7 cellular contexts compared by ENCODE assay signal in the genomic region with DNA sequence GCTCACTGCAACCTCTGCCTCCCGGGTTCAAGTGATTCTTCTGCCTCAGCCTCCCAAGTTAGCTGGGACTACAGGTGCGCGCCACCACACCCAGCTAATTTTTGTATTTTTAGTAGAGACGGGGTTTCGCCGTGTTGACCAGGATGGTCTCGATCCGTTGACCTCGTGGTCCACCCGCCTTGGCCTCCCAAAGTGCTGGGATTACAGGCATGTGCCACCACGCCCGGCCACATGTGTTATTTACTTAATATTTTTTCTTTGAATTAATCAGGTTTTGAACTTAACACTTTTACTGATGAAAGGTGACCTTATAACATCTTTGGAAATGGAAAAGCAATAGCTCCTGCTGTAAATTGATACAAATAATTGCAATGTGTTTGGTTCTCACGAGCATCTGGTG. TPM values are rescaled to one million over a fixed set of nuclear protein-coding genes. Genes with fewer than 3 reads are reported as not detected.
DNase-seq lines count a peak whose midpoint lies in the region; ATAC-seq and TF ChIP-seq lines count a peak whose summit lies in the region.
"Not testable (repeated sequence)": the region's sequence is repeated elsewhere in the genome, so short reads cannot be mapped to it uniquely, and the experiment has no call there.

No MANE protein-coding gene starts in this region.

- H3K9me3 Mint-ChIP-seq in activated T-cell treated with anti-CD3 and anti-CD28 coated beads, Interleukin-2, amount 50 U/mL, for 72 hours; immature natural killer cell; osteocyte (ENCODE audit: unreplicated experiment); stimulated activated naive B cell treated with anti-CD40 and anti-IgM and Interleukin-4, amounts not matched to agents 10 μg/mL and 1 μg/mL and 100 μg/mL, for 72 hours: not testable (repeated sequence)

- peaks cover 98% of the 10 kb centered on the region for H3K4me1 ChIP-seq in BLaER1
- H3K4me1 ChIP-seq in GM23248 (ENCODE audit: insufficient read depth): not testable (repeated sequence)
- peaks cover 65% of the 10 kb centered on the region for H3K4me1 ChIP-seq in Panc1 (ENCODE audit: control insufficient read depth, insufficient read depth, low read length)

- not testable (repeated sequence) for H3K27me3 Mint-ChIP-seq in activated T-cell treated with anti-CD3 and anti-CD28 coated beads, Interleukin-2, amount 50 U/mL, for 72 hours (ENCODE audit: low read depth); immature natural killer cell (ENCODE audit: low read depth in 3 of 3); osteocyte (ENCODE audit: unreplicated experiment); stimulated activated naive B cell treated with anti-CD40 and anti-IgM and Interleukin-4, amounts not matched to agents 10 μg/mL and 1 μg/mL and 100 μg/mL, for 72 hours

- DNase-seq in GM23248; Panc1 (ENCODE audit: low read depth, low spot score); activated T-cell treated with anti-CD3 and anti-CD28 coated beads, Interleukin-2, amount 50 U/mL, for 72 hours; immature natural killer cell; osteocyte (ENCODE audit: extremely low spot score, unreplicated experiment); stimulated activated naive B cell treated with anti-CD40 and anti-IgM and Interleukin-4, amounts not matched to agents 10 μg/mL and 1 μg/mL and 100 μg/mL, for 72 hours: not testable (repeated sequence)

- in situ Hi-C loops in GM23248 (cut with MboI); Panc1 (cut with HindIII; ENCODE audit: low pct_unique_long_range_greater_than_20kb, low sequenced_read_pairs): not testable (repeated sequence)

- peaks cover 92% of the 10 kb centered on the region for H4K20me1 ChIP-seq in BLaER1
- not testable (repeated sequence) for H4K20me1 ChIP-seq in GM23248 (ENCODE audit: insufficient read depth)

- POLR2A ChIA-PET in Panc1 (lab: Charles Lee): not testable (repeated sequence)

- CTCF ChIA-PET in Panc1 (lab: Charles Lee): not testable (repeated sequence)

- peak overlapping the region; percentile 99 for H3K4me2 ChIP-seq in BLaER1
- H3K4me2 ChIP-seq in GM23248 (ENCODE audit: unreplicated experiment): not testable (repeated sequence)

- WGBS in GM23248 (ENCODE audit: low coverage in 1 of 2, low lambda C conversion rate in 2 of 2, missing lambda C conversion rate in 2 of 2), 2 experiments: 85 to 86% methylated on average over 13 of the region's 13 CpGs

- H3K9me2 ChIP-seq in GM23248 (ENCODE audit: insufficient read depth): not testable (repeated sequence)

- H3K4me3 Mint-ChIP-seq in activated T-cell treated with anti-CD3 and anti-CD28 coated beads, Interleukin-2, amount 50 U/mL, for 72 hours; immature natural killer cell; osteocyte (ENCODE audit: unreplicated experiment); stimulated activated naive B cell treated with anti-CD40 and anti-IgM and Interleukin-4, amounts not matched to agents 10 μg/mL and 1 μg/mL and 100 μg/mL, for 72 hours: not testable (repeated sequence)

- H3K27ac Mint-ChIP-seq in activated T-cell treated with anti-CD3 and anti-CD28 coated beads, Interleukin-2, amount 50 U/mL, for 72 hours: peak overlapping the region; percentile 2
- H3K27ac Mint-ChIP-seq in immature natural killer cell: peak overlapping the region; percentile 14 to 95 (median 48)
- peak overlapping the region; percentile 60 for H3K27ac Mint-ChIP-seq in osteocyte (ENCODE audit: unreplicated experiment)
- H3K27ac Mint-ChIP-seq in stimulated activated naive B cell treated with anti-CD40 and anti-IgM and Interleukin-4, amounts not matched to agents 10 μg/mL and 1 μg/mL and 100 μg/mL, for 72 hours: peak overlapping the region; percentile 10

- peaks cover 24% of the 10 kb centered on the region; the same call in 1 of the 2 replicates for H3F3A ChIP-seq in GM23248 (ENCODE audit: insufficient read depth)

- H2AFZ ChIP-seq in GM23248: not testable (repeated sequence)

- peak overlapping the region; percentile 88 for H3K27ac ChIP-seq in BLaER1
- not testable (repeated sequence) for H3K27ac ChIP-seq in GM23248
- peak overlapping the region; percentile 80 for H3K27ac ChIP-seq in Panc1 (ENCODE audit: low read length)

- H3K4me3 ChIP-seq in BLaER1; GM23248; Panc1 (ENCODE audit: low read depth in 2 of 2, low read length in 2 of 2): not testable (repeated sequence)

- H3K9ac ChIP-seq in BLaER1: peak overlapping the region; percentile 76; the same call in 1 of the 2 replicates
- 0 out of 2 replicates have a peak overlapping the region, but pooled peaks have one; percentile 8 for H3K9ac ChIP-seq in GM23248

- peaks cover 54% of the 10 kb centered on the region for H3K36me3 ChIP-seq in BLaER1
- not testable (repeated sequence) for H3K36me3 ChIP-seq in GM23248 (ENCODE audit: low read depth); Panc1 (ENCODE audit: control insufficient read depth, insufficient read depth, low read length)

- not testable (repeated sequence) for H3K36me3 Mint-ChIP-seq in activated T-cell treated with anti-CD3 and anti-CD28 coated beads, Interleukin-2, amount 50 U/mL, for 72 hours (ENCODE audit: insufficient read depth in 2 of 2); immature natural killer cell; osteocyte (ENCODE audit: unreplicated experiment)
- H3K36me3 Mint-ChIP-seq in stimulated activated naive B cell treated with anti-CD40 and anti-IgM and Interleukin-4, amounts not matched to agents 10 μg/mL and 1 μg/mL and 100 μg/mL, for 72 hours: peaks cover 19 to 35% of the 10 kb centered on the region in 2 donors

- not testable (repeated sequence) for TF ChIP-seq CTCF in Panc1 (IDR thresholded peaks at IDR 0.05); osteocyte (IDR thresholded peaks at IDR 0.05)

- peaks cover 28% of the 10 kb centered on the region for H3K4me1 Mint-ChIP-seq in activated T-cell treated with anti-CD3 and anti-CD28 coated beads, Interleukin-2, amount 50 U/mL, for 72 hours (ENCODE audit: low read depth)
- H3K4me1 Mint-ChIP-seq in immature natural killer cell: peaks cover 63 to 89% of the 10 kb centered on the region in 2 donors
- peaks cover 31% of the 10 kb centered on the region for H3K4me1 Mint-ChIP-seq in osteocyte (ENCODE audit: unreplicated experiment)
- H3K4me1 Mint-ChIP-seq in stimulated activated naive B cell treated with anti-CD40 and anti-IgM and Interleukin-4, amounts not matched to agents 10 μg/mL and 1 μg/mL and 100 μg/mL, for 72 hours: peaks cover 71 to 90% of the 10 kb centered on the region in 2 donors

- not testable (repeated sequence) for ATAC-seq in Panc1; activated T-cell treated with anti-CD3 and anti-CD28 coated beads, Interleukin-2, amount 50 U/mL, for 72 hours (replicated peaks in 1 of 2); stimulated activated naive B cell treated with anti-CD40 and anti-IgM and Interleukin-4, amounts not matched to agents 10 μg/mL and 1 μg/mL and 100 μg/mL, for 72 hours (replicated peaks)

- not testable (repeated sequence) for H3K9me3 ChIP-seq in BLaER1; GM23248 (ENCODE audit: low read depth); Panc1 (ENCODE audit: control insufficient read depth, insufficient read depth, low read depth, low read length)

- not testable (repeated sequence) for H3K27me3 ChIP-seq in BLaER1; GM23248 (replicated peaks; ENCODE audit: insufficient read depth); Panc1 (ENCODE audit: control insufficient read depth, insufficient read depth, low read length)

- not testable (repeated sequence) for BruUV-seq in Panc1 (replicated peaks; lab: Mats Ljungman, UMichigan)

- peaks cover 98% of the 10 kb centered on the region for H3K79me2 ChIP-seq in GM23248 (ENCODE audit: insufficient read depth)

- intact Hi-C loops in Panc1 (cut with micrococcal nuclease; ENCODE audit: unreplicated experiment): not testable (repeated sequence)

RNA-seq across cellular contexts. Expression of a gene that starts 13.5 kb away (rescaled TPM):
- total RNA-seq in GM23248 (2014; rRNA removed; shearing (Covaris generic)): 233 and 235 TPM in 2 replicates
- polyA plus RNA-seq in GM23248 (2016; fragmentation: Nextera tagmentation; extraction: Ambion mirVana) (66.4 and 75.8 TPM in 2 replicates), immature natural killer cell (10 to 100 TPM; 40.7 to 61.9 (median 61.7) TPM)
- total RNA-seq in Panc1 (2021; ENCODE audit: unreplicated experiment) (206 TPM), osteocyte (174 and 175 TPM in 2 replicates)
- polyA plus RNA-seq in Panc1 (2012; ENCODE audit: insufficient read length): 419 TPM
- 10 to 100 TPM; 66.3 to 69.3 TPM for total RNA-seq in activated T-cell treated with anti-CD3 and anti-CD28 coated beads, Interleukin-2, amount 50 U/mL, for 72 hours

Comparison
In these comparisons a context has a peak if more than half of its experiments do, and no peak if none do; other contexts are left out.
1. H3K27ac Mint-ChIP-seq: peak in every context shown above with its lines; median percentile 60 in osteocyte; 48 in immature natural killer cell; 10 in stimulated activated naive B cell treated with anti-CD40 and anti-IgM and Interleukin-4, amounts not matched to agents 10 μg/mL and 1 μg/mL and 100 μg/mL, for 72 hours; 2 in activated T-cell treated with anti-CD3 and anti-CD28 coated beads, Interleukin-2, amount 50 U/mL, for 72 hours.